ENCODE assay signal across 8 cellular contexts in the genomic region with DNA sequence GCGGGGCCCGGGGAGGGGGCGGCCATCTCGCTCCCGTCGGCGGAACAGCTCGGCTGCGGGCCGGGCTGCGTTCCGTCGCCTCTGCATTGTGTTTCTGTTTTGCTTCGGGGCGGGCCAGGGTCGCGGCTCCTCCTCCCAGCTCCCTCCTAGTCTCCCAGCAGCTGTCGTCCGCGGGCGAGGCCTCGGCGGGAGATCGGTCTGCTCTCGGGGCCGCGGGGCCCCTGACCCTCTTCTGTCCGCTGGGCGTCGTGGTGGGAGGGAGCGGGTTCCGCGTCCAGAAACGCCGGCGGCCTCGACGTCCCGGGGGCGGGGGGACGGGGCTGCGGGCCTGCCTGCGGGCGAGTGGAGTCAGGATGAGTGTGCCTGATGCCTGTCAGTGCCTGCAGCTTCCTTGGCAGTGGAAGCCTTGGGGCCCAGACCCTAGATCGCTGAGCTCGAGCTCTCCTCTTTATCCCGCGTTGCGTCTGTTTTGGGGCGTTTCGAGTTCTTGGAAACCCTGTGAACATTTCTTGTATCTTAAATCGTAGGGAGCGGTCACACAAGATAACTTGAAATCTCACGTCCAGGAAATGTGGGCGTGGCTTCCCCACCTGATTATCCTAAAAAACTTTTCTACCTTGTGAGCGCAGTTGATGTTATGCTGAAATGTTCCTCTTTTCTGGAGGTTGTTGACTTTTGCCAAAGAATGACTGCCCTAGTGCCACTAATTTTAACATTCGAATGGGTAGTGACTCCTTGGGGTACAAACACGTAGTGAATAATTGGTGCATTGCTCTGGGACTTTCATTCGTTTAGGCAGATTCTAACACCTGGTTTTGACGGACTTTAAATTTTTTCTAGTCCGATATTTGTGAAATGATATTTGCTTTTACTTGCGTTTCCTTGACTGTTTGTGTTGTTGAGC. TPM values are rescaled to one million over a fixed set of nuclear protein-coding genes. Genes with fewer than 3 reads are reported as not detected.
A peak's percentile ranks its signal among the peaks of the same experiment; 100 is the strongest.
DNase-seq lines count a peak whose midpoint lies in the region; ATAC-seq, FAIRE-seq and TF ChIP-seq lines count a peak whose summit lies in the region.

No MANE protein-coding gene starts in this region.

- peak overlapping the region; percentile 84 to 91 (median 89) for H3K9ac ChIP-seq in skeletal muscle tissue (ENCODE audit: low read depth in 1 of 3, low read length in 3 of 3)

- H3K36me3 ChIP-seq in bronchial epithelial cell (ENCODE audit: control insufficient read depth, insufficient read depth, low read length) (peaks cover 5% of the 10 kb centered on the region), skeletal muscle tissue (ENCODE audit: control insufficient read depth in 3 of 3, insufficient read depth in 3 of 3, low read length in 3 of 3) (no peaks in the 10 kb centered on the region)

- H3K4me1 ChIP-seq in skeletal muscle tissue (ENCODE audit: control insufficient read depth in 3 of 3, insufficient read depth in 3 of 3, low read length in 3 of 3): peaks cover 18 to 29% (median 19%) of the 10 kb centered on the region in 3 donors

- peak overlapping the region; percentile 63 for H3K4me3 ChIP-seq in Jurkat, Clone E6-1 (ENCODE audit: low read length)
- H3K4me3 ChIP-seq in bronchial epithelial cell (ENCODE audit: low read depth, low read length): peak overlapping the region; percentile 85
- H3K4me3 ChIP-seq in skeletal muscle tissue (ENCODE audit: low read length in 3 of 3): peak overlapping the region; percentile 74 to 94 (median 83)

- peak; percentile 6 for TF ChIP-seq CTCF in bronchial epithelial cell (IDR thresholded peaks at IDR 0.05; ENCODE audit: insufficient read depth, low read length, severe bottlenecking)

- peak overlapping the region; percentile 97 for H3K27ac ChIP-seq in skeletal muscle tissue (ENCODE audit: low read depth, low read length)

- FAIRE-seq in bronchial epithelial cell (lab: Jason Lieb, UNC): no peak

- peak; percentile 43 for DNase-seq in NCI-H510A treated with DMSO at 0.1 percent for 48 hours (lab: John Stamatoyannopoulos, UW)
- DNase-seq in NCI-H510A (lab: John Stamatoyannopoulos, UW): no peak
- DNase-seq in Jurkat, Clone E6-1 (ENCODE audit: low read depth, low spot score): peak; percentile 39
- DNase-seq in RPMI7951 (ENCODE audit: low read depth): peak; percentile 68
- DNase-seq in bronchial epithelial cell (ENCODE audit: low read depth): peak; percentile 78
- peak; percentile 72 for DNase-seq in inferior parietal cortex (ENCODE audit: extremely low spot score)

- H3K9me3 ChIP-seq in skeletal muscle tissue (ENCODE audit: control insufficient read depth in 3 of 3, low read length in 3 of 3): no peaks in the 10 kb centered on the region

- ATAC-seq in GM21723 (IDR thresholded peaks at IDR 0.05; ENCODE audit: unreplicated experiment): peak; percentile 46

- H3K27me3 ChIP-seq in bronchial epithelial cell (ENCODE audit: control insufficient read depth, insufficient read depth, low read length) (no peaks in the 10 kb centered on the region), skeletal muscle tissue (ENCODE audit: control insufficient read depth in 3 of 3, insufficient read depth in 3 of 3, low read length in 3 of 3) (no peaks in the 10 kb centered on the region)

RNA-seq across cellular contexts. Expression of gene MORC3, which starts 0.7 kb away (rescaled TPM):
- 14.8 TPM for polyA plus RNA-seq in Jurkat, Clone E6-1 (2012; ENCODE audit: insufficient read depth, insufficient read length)
- total RNA-seq in RPMI7951 (2014; rRNA removed; shearing (Covaris generic)): 25.5 and 29.7 TPM in 2 replicates
- total RNA-seq in bronchial epithelial cell (54.7 and 60.8 TPM in 2 replicates), skeletal muscle tissue (104 TPM)
